In the genomic region with DNA sequence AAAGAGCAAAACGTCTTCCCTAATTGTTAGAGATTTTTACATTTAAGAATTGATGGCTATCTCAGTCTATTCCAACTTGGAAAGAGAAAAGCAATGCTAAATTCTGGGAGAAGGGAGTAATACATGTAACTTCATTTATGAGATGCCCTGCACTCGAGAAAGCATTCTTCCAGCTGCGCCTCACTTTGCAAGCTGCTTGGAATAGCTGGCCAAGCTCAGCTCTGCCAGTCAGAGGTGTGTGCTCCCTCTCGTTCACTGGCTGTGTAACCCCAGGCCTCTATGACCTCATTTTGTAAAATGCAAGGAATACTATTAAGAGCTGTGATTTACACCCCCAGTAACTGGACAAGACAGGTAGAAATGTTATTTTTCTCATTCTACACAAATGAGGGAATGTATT, we compare ENCODE assay signal across 16 cellular contexts.
DNase-seq lines count a peak whose midpoint lies in the region; ATAC-seq, FAIRE-seq and TF ChIP-seq lines count a peak whose summit lies in the region.
"Had no signal": no experiment of that assay in that cellular context is flagged by ENCODE, and none has a peak within 500 bp of the region (broad histone marks: within the 10 kb centered on the region; RNA-seq: fewer than 3 reads in every experiment).

No MANE protein-coding gene starts in this region.

- H2BK5ac ChIP-seq in H9 (ENCODE audit: insufficient read length, low read length) = no peak overlapping the region
- no peak overlapping the region for H2BK5ac ChIP-seq in H1 (ENCODE audit: low read depth, low read length)

- H3K23me2 ChIP-seq in H9 (ENCODE audit: insufficient read length, low read depth, low read length, poor library complexity, severe bottlenecking) (no peaks in the 10 kb centered on the region), H1 (ENCODE audit: low read depth, low read length) (no peaks in the 10 kb centered on the region)

- no peaks in the 10 kb centered on the region for H3K9me3 Mint-ChIP-seq in H9

- H2BK15ac ChIP-seq in H9 (ENCODE audit: low read depth, low read length) (no peak overlapping the region), H1 (ENCODE audit: low read length) (no peak overlapping the region)

- H2AFZ ChIP-seq in H9 (ENCODE audit: low read length) (no peak overlapping the region), H1 (ENCODE audit: low read length) (no peak overlapping the region), smooth muscle cell (ENCODE audit: low read depth) (no peak overlapping the region)

- no peak overlapping the region for H3K18ac ChIP-seq in H9 (ENCODE audit: insufficient read length, low read depth, low read length)
- H3K18ac ChIP-seq in H1 (ENCODE audit: extremely low read depth, low read length) = no peak overlapping the region

- no peak overlapping the region for H2BK20ac ChIP-seq in H9 (ENCODE audit: low read depth, low read length, poor library complexity, severe bottlenecking)
- no peak overlapping the region for H2BK20ac ChIP-seq in H1 (ENCODE audit: low read length)

- H3K4me1 ChIP-seq in H9 (ENCODE audit: insufficient read depth, low read length) = peaks cover 4% of the 10 kb centered on the region; the same call in 1 of the 2 replicates
- H3K4me1 ChIP-seq in H1 (replicated peaks in 1 of 4; ENCODE audit: control insufficient read depth in 3 of 4, insufficient read depth in 4 of 4, low read length in 3 of 4) = peaks cover 5 to 24% (median 19%) of the 10 kb centered on the region in 4 experiments
- H3K4me1 ChIP-seq in smooth muscle cell (ENCODE audit: low read depth) = peaks cover 20% of the 10 kb centered on the region
- H3K4me1 ChIP-seq: BE2C had no signal

- H4K5ac ChIP-seq in H9 (ENCODE audit: insufficient read length, low read depth, low read length) (no peak overlapping the region), H1 (ENCODE audit: insufficient read length, low read depth, low read length) (no peak overlapping the region)

- H3K27ac Mint-ChIP-seq in H9 = no peak overlapping the region

- H4K91ac ChIP-seq in H9 (ENCODE audit: insufficient read length, low read depth, low read length) (no peak overlapping the region), H1 (replicated peaks; ENCODE audit: insufficient read length, low read length) (no peak overlapping the region)

- H3K23ac ChIP-seq in H9 (ENCODE audit: insufficient read length, low read depth, low read length) (no peak overlapping the region), H1 (ENCODE audit: insufficient read length) (no peak overlapping the region)

- H3K4me3 ChIP-seq in H1 (ENCODE audit: extremely low read depth in 1 of 4, insufficient read depth in 2 of 4, low read depth in 3 of 4, low read length in 4 of 4) (peak overlapping the region in 1 of 4 experiments; percentile 6; a peak in 2 of 8 replicates), smooth muscle cell (no peak overlapping the region)

- TF ChIP-seq EP300 in H1 (IDR thresholded peaks at IDR 0.05; ENCODE audit: borderline replicate concordance in 1 of 2, low read depth in 2 of 2, low read length in 2 of 2) = no peak

- H2BK12ac ChIP-seq in H9 (ENCODE audit: insufficient read length, low read depth, low read length) = no peak overlapping the region
- no peak overlapping the region; the same call in 1 of the 2 replicates for H2BK12ac ChIP-seq in H1 (ENCODE audit: low read depth, low read length)

- no peak overlapping the region for H3K56ac ChIP-seq in H9 (ENCODE audit: insufficient read length, low read depth, low read length)
- H3K56ac ChIP-seq in H1 (replicated peaks; ENCODE audit: insufficient read length, low read depth, low read length) = no peak overlapping the region

- H4K8ac ChIP-seq in H9 (replicated peaks; ENCODE audit: insufficient read length, low read depth, low read length) (no peak overlapping the region), H1 (ENCODE audit: extremely low read depth, insufficient read depth, low read length) (no peak overlapping the region)

- H3K36me3 Mint-ChIP-seq in H9 (ENCODE audit: insufficient read depth in 1 of 3, low read depth in 3 of 3) = no peaks in the 10 kb centered on the region

- CTCF ChIA-PET in H1 (lab: Charles Lee; ENCODE audit: partially characterized antibody) = interaction anchor here (0.9 to 2.2 kb wide), 9 partner anchors 9 to 451 kb away, joined by 3 to 7 read pairs (median 4); partner anchors contain the start of gene TMEM260

- H3K4me3 Mint-ChIP-seq in H9 = peak overlapping the region in 1 of 2 experiments; percentile 38; a peak in 1 of 5 replicates

- FAIRE-seq in H1 (lab: Jason Lieb, UNC) = peak; percentile 55

- no peak for TF ChIP-seq RAD21 in H1 (IDR thresholded peaks at IDR 0.05 in 1 of 2, conservative IDR thresholded peaks at IDR 0.05 in 1 of 2; ENCODE audit: low read depth in 2 of 2, low read length in 2 of 2)

- TF ChIP-seq CTCF in H9 (conservative IDR thresholded peaks at IDR 0.05) = no peak
- TF ChIP-seq CTCF in H1 (IDR thresholded peaks at IDR 0.05; ENCODE audit: control extremely low read depth in 1 of 3, insufficient read depth in 1 of 3, low read depth in 1 of 3, low read length in 3 of 3) = no peak
- TF ChIP-seq CTCF in smooth muscle cell (IDR thresholded peaks at IDR 0.05; ENCODE audit: borderline replicate concordance, insufficient read depth, poor library complexity, severe bottlenecking) = no peak

- WGBS in H9 (ENCODE audit: extremely low coverage, insufficient read length, low lambda C conversion rate) = no CpG with 5 or more reads among the region's 4 CpGs
- 61% methylated on average over 3 of the region's 4 CpGs; no CpG with 5 or more reads in 1 of the 2 experiments for WGBS in H1 (ENCODE audit: extremely low coverage in 1 of 2, insufficient coverage in 1 of 2, insufficient read length in 1 of 2, insufficient replicate concordance in 2 of 2, low coverage in 1 of 2, low lambda C conversion rate in 2 of 2, missing lambda C conversion rate in 1 of 2), 2 experiments
- 50% methylated on average over 4 of the region's 4 CpGs for WGBS in smooth muscle cell (ENCODE audit: low lambda C conversion rate)

- H3K27me3 ChIP-seq in H9 (ENCODE audit: insufficient read depth, low read length) = peaks cover 5% of the 10 kb centered on the region; the same call in 1 of the 2 replicates
- peaks cover 0 to 12% (median 10%) of the 10 kb centered on the region in 4 experiments; a peak in 4 of 7 replicates for H3K27me3 ChIP-seq in H1 (replicated peaks in 1 of 4; ENCODE audit: control insufficient read depth in 3 of 4, extremely low read depth in 1 of 4, insufficient read depth in 3 of 4, low read length in 3 of 4)
- peaks cover 23% of the 10 kb centered on the region for H3K27me3 ChIP-seq in smooth muscle cell (ENCODE audit: low read depth)

- peaks cover 49% of the 10 kb centered on the region for H3K27me3 Mint-ChIP-seq in H9 (ENCODE audit: low read depth)

- no peak overlapping the region for H3T11ph ChIP-seq in H9 (ENCODE audit: low read length)

- no peak overlapping the region for H3K14ac ChIP-seq in H9 (ENCODE audit: insufficient read depth, low read length)
- no peak overlapping the region for H3K14ac ChIP-seq in H1 (ENCODE audit: insufficient read length)

- no peaks in the 10 kb centered on the region for H3K79me1 ChIP-seq in H9 (ENCODE audit: insufficient read depth, low read depth, low read length, poor library complexity, severe bottlenecking)
- H3K79me1 ChIP-seq in H1 (ENCODE audit: low read depth, low read length) = no peaks in the 10 kb centered on the region

- H3K79me2 ChIP-seq in H9 (ENCODE audit: insufficient read depth, low read length) (no peaks in the 10 kb centered on the region), H1 (ENCODE audit: control insufficient read depth in 1 of 2, insufficient read depth in 2 of 2, low read length in 2 of 2) (no peaks in the 10 kb centered on the region), smooth muscle cell (ENCODE audit: low read depth) (no peaks in the 10 kb centered on the region)

- TF ChIP-seq POLR2A in H1 (IDR thresholded peaks at IDR 0.05; ENCODE audit: control extremely low read depth in 1 of 2, low read depth in 2 of 2, low read length in 2 of 2) = no peak

- H3K9me3 ChIP-seq in H9 (ENCODE audit: control insufficient read depth, low read depth, low read length) (no peaks in the 10 kb centered on the region), H1 (ENCODE audit: insufficient read depth in 2 of 2, low read depth in 1 of 2, low read length in 1 of 2) (no peaks in the 10 kb centered on the region), smooth muscle cell (replicated peaks; ENCODE audit: low read depth) (no peaks in the 10 kb centered on the region)
- H3K9me3 ChIP-seq: BE2C had no signal

- H2AK5ac ChIP-seq in H9 (ENCODE audit: insufficient read length, low read length) (no peak overlapping the region), H1 (ENCODE audit: low read depth, low read length) (no peak overlapping the region)

- no peaks in the 10 kb centered on the region for H3K36me3 ChIP-seq in H1 (ENCODE audit: control insufficient read depth in 2 of 4, insufficient read depth in 4 of 4, low read length in 3 of 4)
- no peaks in the 10 kb centered on the region for H3K36me3 ChIP-seq in smooth muscle cell (ENCODE audit: low read depth)
- H3K36me3 ChIP-seq: BE2C had no signal

- H4K20me1 ChIP-seq in H9 (ENCODE audit: control insufficient read depth, insufficient read depth, insufficient read length) (no peaks in the 10 kb centered on the region), H1 (replicated peaks in 1 of 2; ENCODE audit: control insufficient read depth in 1 of 2, insufficient read depth in 2 of 2, low read length in 2 of 2) (no peaks in the 10 kb centered on the region), smooth muscle cell (ENCODE audit: low read depth) (no peaks in the 10 kb centered on the region)

- H3K4me2 ChIP-seq in H9 (ENCODE audit: insufficient read depth, insufficient read length, low read length) = peak overlapping the region; percentile 40
- H3K4me2 ChIP-seq in H1 (ENCODE audit: insufficient read depth in 1 of 2, low read depth in 2 of 2, low read length in 2 of 2) = peak overlapping the region; percentile 27 to 43; a peak in 2 of 4 replicates
- peak overlapping the region; percentile 12 for H3K4me2 ChIP-seq in smooth muscle cell

- H2BK120ac ChIP-seq in H9 (ENCODE audit: low read depth, low read length, poor library complexity, severe bottlenecking) = no peak overlapping the region
- H2BK120ac ChIP-seq in H1 (replicated peaks; ENCODE audit: low read depth, low read length) = no peak overlapping the region

- POLR2A ChIA-PET in H1 (lab: Charles Lee; ENCODE audit: partially characterized antibody) = interaction anchor here (1.1 kb wide), 2 partner anchors 11 to 74 kb away, joined by 3 read pairs; no protein-coding TSS in a partner anchor

- ATAC-seq in GM19455 (IDR thresholded peaks at IDR 0.05; ENCODE audit: unreplicated experiment) (no peak), GM18909 (IDR thresholded peaks at IDR 0.05; ENCODE audit: poor library complexity, unreplicated experiment) (no peak)
- ATAC-seq: HCT116 had no signal

- H3K4ac ChIP-seq in H9 (ENCODE audit: low read depth, low read length) (no peak overlapping the region), H1 (replicated peaks; ENCODE audit: insufficient read length, low read depth, low read length) (no peak overlapping the region)

- peaks cover 38 to 56% of the 10 kb centered on the region in 2 experiments for H3K4me1 Mint-ChIP-seq in H9

- H3K9ac ChIP-seq in H9 (ENCODE audit: extremely low read depth, insufficient read length, low read length) = no peak overlapping the region
- H3K9ac ChIP-seq in H1 (replicated peaks in 1 of 4; ENCODE audit: extremely low read depth in 1 of 4, low read depth in 3 of 4, low read length in 3 of 4) = no peak overlapping the region
- H3K9ac ChIP-seq in smooth muscle cell (ENCODE audit: low read depth) = no peak overlapping the region

- no peak overlapping the region for H3K27ac ChIP-seq in H9 (ENCODE audit: insufficient read length, low read depth, low read length)
- no peak overlapping the region for H3K27ac ChIP-seq in H1 (ENCODE audit: low read depth, low read length)
- H3K27ac ChIP-seq in smooth muscle cell (ENCODE audit: low read depth) = no peak overlapping the region

- no peaks in the 10 kb centered on the region for H3F3A ChIP-seq in smooth muscle cell (ENCODE audit: low read depth)

- DNase-seq in H9 (no peak), NCI-H69 (lab: John Stamatoyannopoulos, UW) (peak; percentile 19), H1 (ENCODE audit: low read depth in 1 of 2, low spot score in 2 of 2) (no peak), smooth muscle cell (lab: John Stamatoyannopoulos, UW; ENCODE audit: unreplicated experiment) (no peak), activated gamma-delta T cell (lab: John Stamatoyannopoulos, UW) (no peak)
- DNase-seq: BE2C, EL, Karpas-422, NCI-H1694 treated with DMSO at 0.1 percent for 48 hours, NCI-H2081 treated with DMSO at 0.1 percent for 48 hours, NCI-H2171 treated with DMSO at 0.1 percent for 48 hours, NCI-H774, Right ventricle myocardium superior had no signal
